Comparison of ENCODE assay signal across 1 cellular context in genomic region chr7:134255814-134256213, GRCh38.
TF ChIP-seq lines count a peak whose summit lies in the region.

No MANE protein-coding gene starts in this region.

TF ChIP-seq in WTC11, 78 proteins besides CTCF, POLR2A, EP300 and RAD21 (continued from another document):
- TF ChIP-seq E2F1 (CRISPR knock-in tag; IDR thresholded peaks at IDR 0.05) (no peak), GRHL2 (CRISPR knock-in tag; IDR thresholded peaks at IDR 0.05; ENCODE audit: insufficient replicate concordance, severe bottlenecking) (no peak), TEAD1 (CRISPR knock-in tag; IDR thresholded peaks at IDR 0.05) (no peak), ZNF512 (CRISPR knock-in tag; IDR thresholded peaks at IDR 0.05; ENCODE audit: borderline replicate concordance) (no peak)
TF ChIP-seq in WTC11: peak in this region for 0.
